Comparison of ENCODE assay signal across 8 cellular contexts in genomic region chr2:237700583-237701032, GRCh38.
A peak's percentile ranks its signal among the peaks of the same experiment; 100 is the strongest.
DNase-seq lines count a peak whose midpoint lies in the region; ATAC-seq and TF ChIP-seq lines count a peak whose summit lies in the region.

No MANE protein-coding gene starts in this region.

- H3K4me3 ChIP-seq in fibroblast of the aortic adventitia (ENCODE audit: low read depth, low read length) (no peak overlapping the region), skeletal muscle cell (ENCODE audit: low read depth, low read length) (no peak overlapping the region)

- H3K4me3 Mint-ChIP-seq in endothelial cell (ENCODE audit: unreplicated experiment): no peak overlapping the region

- peak; percentile 31 for ATAC-seq in GM19395 (IDR thresholded peaks at IDR 0.05; ENCODE audit: unreplicated experiment)
- no peak for ATAC-seq in GM18520 (IDR thresholded peaks at IDR 0.05; ENCODE audit: unreplicated experiment)

- peaks cover 67% of the 10 kb centered on the region for H3K4me1 Mint-ChIP-seq in endothelial cell (ENCODE audit: unreplicated experiment)

- peaks cover 6% of the 10 kb centered on the region for H3K36me3 Mint-ChIP-seq in endothelial cell (ENCODE audit: low read depth, unreplicated experiment)

- peak; percentile 88 to 97 for DNase-seq in NCI-H2081 (lab: John Stamatoyannopoulos, UW)
- peak; percentile 45 for DNase-seq in activated T-cell treated with anti-CD3 and anti-CD28 coated beads for 1 hour (ENCODE audit: low read depth)
- DNase-seq in fibroblast of the aortic adventitia (ENCODE audit: low read depth): peak; percentile 70
- peak; percentile 90 for DNase-seq in skeletal muscle cell (ENCODE audit: low read depth)
- DNase-seq in endothelial cell (ENCODE audit: low spot score): no peak
- DNase-seq in NCI-H187 (lab: John Stamatoyannopoulos, UW): no peak

- TF ChIP-seq CTCF in fibroblast of the aortic adventitia (IDR thresholded peaks at IDR 0.05; ENCODE audit: insufficient read depth, low read length): no peak
- no peak for TF ChIP-seq CTCF in endothelial cell (IDR thresholded peaks at IDR 0.05; ENCODE audit: unreplicated experiment)

- H3K9me3 Mint-ChIP-seq in endothelial cell (ENCODE audit: unreplicated experiment): no peaks in the 10 kb centered on the region

- peaks cover 11% of the 10 kb centered on the region for H3K27me3 Mint-ChIP-seq in endothelial cell (ENCODE audit: unreplicated experiment)

- no peak overlapping the region for H3K27ac Mint-ChIP-seq in endothelial cell (ENCODE audit: unreplicated experiment)

Comparison
In these comparisons a context has a peak if more than half of its experiments do, and no peak if none do; other contexts are left out.
1. DNase-seq: peak in NCI-H2081 (2 of 2), activated T-cell treated with anti-CD3 and anti-CD28 coated beads for 1 hour (single experiment), fibroblast of the aortic adventitia (single experiment) and skeletal muscle cell (single experiment); none in endothelial cell (single experiment) and NCI-H187 (0 of 2).